In genomic region chr12:82688035-82688501, GRCh38 we compare ENCODE assay signal across 8 cellular contexts. TPM values are rescaled to one million over a fixed set of nuclear protein-coding genes. Genes with fewer than 3 reads are reported as not detected.
DNase-seq lines count a peak whose midpoint lies in the region; ATAC-seq and TF ChIP-seq lines count a peak whose summit lies in the region.

No MANE protein-coding gene starts in this region.

- no peaks in the 10 kb centered on the region for H3K27me3 ChIP-seq in HAP-1 (ENCODE audit: low read depth)
- no peaks in the 10 kb centered on the region for H3K27me3 ChIP-seq in WERI-Rb-1 (ENCODE audit: insufficient read depth, low read depth, severe bottlenecking)
- H3K27me3 ChIP-seq in sigmoid colon: no peaks in the 10 kb centered on the region

- no peak for ATAC-seq in GM19035 (IDR thresholded peaks at IDR 0.05; ENCODE audit: unreplicated experiment)

- no peak overlapping the region for H3K27ac ChIP-seq in WERI-Rb-1
- peak overlapping the region; percentile 90 to 98 (median 96) for H3K27ac ChIP-seq in sigmoid colon

- in situ Hi-C loops in HAP-1 (cut with MboI; ENCODE audit: low sequenced_read_pairs): loop anchor here (25.0 kb wide), 1 partner anchor 324 kb away; no protein-coding TSS in a partner anchor

- intact Hi-C loops in sigmoid colon (cut with DNase I): loop anchor here (5.0 to 10.0 kb wide), 6 partner anchors 187 to 1814 kb away; no protein-coding TSS in a partner anchor

- H3K4me1 ChIP-seq in HAP-1 (peaks cover 15% of the 10 kb centered on the region), sigmoid colon (peaks cover 0 to 48% (median 40%) of the 10 kb centered on the region in 4 donors)

- no peak for TF ChIP-seq EP300 in sigmoid colon (IDR thresholded peaks at IDR 0.05)

- TF ChIP-seq POLR2A in sigmoid colon (IDR thresholded peaks at IDR 0.05): no peak

- no peaks in the 10 kb centered on the region for H3K9me3 ChIP-seq in HAP-1
- no peaks in the 10 kb centered on the region for H3K9me3 ChIP-seq in WERI-Rb-1 (ENCODE audit: severe bottlenecking)
- H3K9me3 ChIP-seq in sigmoid colon: no peaks in the 10 kb centered on the region

- TF ChIP-seq CTCF in WERI-Rb-1 (IDR thresholded peaks at IDR 0.05; ENCODE audit: low read depth, low read length): 0 out of 2 replicates have a peak, but pooled peaks have one; percentile 6
- TF ChIP-seq CTCF in sigmoid colon (IDR thresholded peaks at IDR 0.05): no peak

- H3K4me3 ChIP-seq in HAP-1 (peak overlapping the region; percentile 72), WERI-Rb-1 (ENCODE audit: low read depth, low read length) (peak overlapping the region; percentile 76), sigmoid colon (peak overlapping the region; percentile 91 to 97 (median 92))

- 4 to 5% methylated on average over 12 of the region's 12 CpGs for WGBS in sigmoid colon, 2 donors

- DNase-seq in AML-193 (lab: John Stamatoyannopoulos, UW) (peak; percentile 13 to 28), HAP-1 (ENCODE audit: low spot score in 2 of 2) (peak in 1 of 2 experiments; percentile 30), WERI-Rb-1 (no peak), glomerular visceral epithelial cell (ENCODE audit: extremely low spot score) (peak; percentile 4), sigmoid colon (no peak), cerebellum (ENCODE audit: low spot score) (no peak)
- DNase-seq in activated effector memory CD4-positive, alpha-beta T cell treated with Interleukin-2 at 50 U/mL for 16 hours: no peak

- H3K36me3 ChIP-seq in HAP-1 (replicated peaks): peaks cover 3% of the 10 kb centered on the region
- no peaks in the 10 kb centered on the region for H3K36me3 ChIP-seq in WERI-Rb-1
- peaks cover 0 to 8% (median 0%) of the 10 kb centered on the region in 4 donors for H3K36me3 ChIP-seq in sigmoid colon

RNA-seq across cellular contexts. Expression of gene TMTC2, which starts 1.4 kb away (rescaled TPM):
- total RNA-seq in sigmoid colon: 10 to 100 TPM; 61.2 to 74.4 (median 72.5) TPM
- polyA plus RNA-seq in sigmoid colon: 1 to 10 TPM; 1.2 to 6.6 (median 2.4) TPM
- 127 TPM for total RNA-seq in cerebellum

Comparison
In these comparisons a context has a peak if more than half of its experiments do, and no peak if none do; other contexts are left out.
1. DNase-seq: peak in AML-193 (2 of 2) and glomerular visceral epithelial cell (single experiment); none in WERI-Rb-1 (single experiment), sigmoid colon (single experiment), cerebellum (single experiment) and activated effector memory CD4-positive, alpha-beta T cell treated with Interleukin-2 at 50 U/mL for 16 hours (single experiment).
2. Peak in every context shown above with its lines, with median percentiles within 50 percentile points of each other: H3K4me3 ChIP-seq.